ENCODE assay signal across 8 cellular contexts in genomic region chr2:231786177-231786916, GRCh38. TPM values are rescaled to one million over a fixed set of nuclear protein-coding genes. Genes with fewer than 3 reads are reported as not detected.
DNase-seq lines count a peak whose midpoint lies in the region; ATAC-seq and TF ChIP-seq lines count a peak whose summit lies in the region.

TSS of gene COPS7B (plus strand) at chr2:231786445. CDS start at chr2:231788571, 2,126 bp downstream.

- no peaks in the 10 kb centered on the region for H3F3A ChIP-seq in PC-3 (ENCODE audit: low read length, unreplicated experiment)

- no peak within 1 kb of the TSS; the same call in 1 of the 2 replicates for H3K14ac ChIP-seq in IMR-90 (replicated peaks; ENCODE audit: low read depth, low read length)

- TF ChIP-seq CTCF in IMR-90 (conservative IDR thresholded peaks at IDR 0.05; ENCODE audit: low read depth, low read length) (peak; percentile 54), PC-3 (conservative IDR thresholded peaks at IDR 0.05; ENCODE audit: low read depth, low read length) (peak; percentile 74)

- BruUV-seq in IMR-90 (replicated peaks; lab: Mats Ljungman, UMichigan) (no TSS peak), PC-3 (replicated peaks; lab: Mats Ljungman, UMichigan) (no TSS peak)

- dilution Hi-C loops in IMR-90 (cut with HindIII; ENCODE audit: low sequenced_read_pairs, unreplicated experiment), result no loop called here

- H3K4me2 ChIP-seq in IMR-90 (ENCODE audit: low read depth, low read length) (peak within 1 kb of the TSS; percentile 99), PC-3 (ENCODE audit: low read length) (peak within 1 kb of the TSS; percentile 82)

- peaks cover 9% of the 10 kb centered on the region; the same call in 1 of the 2 replicates for H4K20me1 ChIP-seq in IMR-90 (ENCODE audit: insufficient read depth, low read length)
- peaks cover 11% of the 10 kb centered on the region; the same call in 1 of the 2 replicates for H4K20me1 ChIP-seq in PC-3 (ENCODE audit: low read length)

- H3K4ac ChIP-seq in IMR-90 (ENCODE audit: low read depth, low read length), result peak within 1 kb of the TSS; percentile 53

- H3K4me1 ChIP-seq in IMR-90 (ENCODE audit: control insufficient read depth, insufficient read depth, low read length), result peaks cover 6% of the 10 kb centered on the region
- H3K4me1 ChIP-seq in PC-3 (ENCODE audit: insufficient read depth, low read length), result peaks cover 26% of the 10 kb centered on the region
- H3K4me1 ChIP-seq in mucosa of rectum (ENCODE audit: control insufficient read depth in 2 of 2, insufficient read depth in 2 of 2, low read length in 2 of 2), result peaks cover 21 to 27% of the 10 kb centered on the region in 2 donors

- peak; percentile 62 for ATAC-seq in GM21423 (IDR thresholded peaks at IDR 0.05; ENCODE audit: unreplicated experiment)
- peak; percentile 86 for ATAC-seq in IMR-90 (ENCODE audit: low read depth)
- ATAC-seq in PC-3, result peak; percentile 68

- H3K27ac ChIP-seq in IMR-90 (ENCODE audit: insufficient read depth, low read length) (peak within 1 kb of the TSS; percentile 80), PC-3 (ENCODE audit: low read length) (no peak within 1 kb of the TSS), mucosa of rectum (ENCODE audit: low read depth in 2 of 2, low read length in 2 of 2) (peak within 1 kb of the TSS; percentile 18 to 33)

- peaks cover 27 to 58% of the 10 kb centered on the region in 2 experiments for H3K79me1 ChIP-seq in IMR-90 (ENCODE audit: low read depth in 1 of 2, low read length in 2 of 2)

- H3K36me3 ChIP-seq in IMR-90 (ENCODE audit: control insufficient read depth, insufficient read depth, low read length) (peaks cover 8% of the 10 kb centered on the region), PC-3 (ENCODE audit: low read depth, low read length) (peaks cover 10% of the 10 kb centered on the region), mucosa of rectum (ENCODE audit: control insufficient read depth in 2 of 2, insufficient read depth in 2 of 2, low read length in 2 of 2) (peaks cover 5 to 15% of the 10 kb centered on the region in 2 donors)

- peak within 1 kb of the TSS; percentile 83 for H3K9ac ChIP-seq in IMR-90 (ENCODE audit: low read depth, low read length)
- peak within 1 kb of the TSS; percentile 82 for H3K9ac ChIP-seq in PC-3 (ENCODE audit: low read length)
- H3K9ac ChIP-seq in mucosa of rectum (ENCODE audit: low read depth in 1 of 2, low read length in 2 of 2), result peak within 1 kb of the TSS; percentile 52 to 60

- H4K8ac ChIP-seq in IMR-90 (ENCODE audit: low read depth in 2 of 2, low read length in 2 of 2), result peak within 1 kb of the TSS; percentile 98 to 100

- H3K23ac ChIP-seq in IMR-90 (ENCODE audit: low read depth, low read length), result peak within 1 kb of the TSS; percentile 80; the same call in 1 of the 2 replicates

- no peak within 1 kb of the TSS for H2BK120ac ChIP-seq in IMR-90 (ENCODE audit: low read depth, low read length)

- no peaks in the 10 kb centered on the region for H3K9me2 ChIP-seq in PC-3 (replicated peaks; ENCODE audit: low read length)

- peak within 1 kb of the TSS; percentile 100 for H4K5ac ChIP-seq in IMR-90 (ENCODE audit: low read depth, low read length)

- no peaks in the 10 kb centered on the region for H3K9me1 ChIP-seq in IMR-90 (ENCODE audit: insufficient read depth, low read length)

- 1% methylated on average over 22 of the region's 69 CpGs; no CpG with 5 or more reads in 1 of the 2 experiments for WGBS in IMR-90 (ENCODE audit: extremely low coverage in 2 of 2, insufficient read length in 1 of 2), 2 experiments

- no peak within 1 kb of the TSS for H2BK20ac ChIP-seq in IMR-90 (ENCODE audit: low read depth, low read length)

- H2AK9ac ChIP-seq in IMR-90 (replicated peaks; ENCODE audit: low read depth, low read length, poor library complexity), result peak within 1 kb of the TSS; percentile 75

- TF ChIP-seq POLR2A in IMR-90 (IDR thresholded peaks at IDR 0.05; ENCODE audit: low read depth, low read length), result no peak
- peak; percentile 48 for TF ChIP-seq POLR2A in erythroblast (IDR thresholded peaks at IDR 0.05; ENCODE audit: low read length)

- H3K9me3 ChIP-seq in IMR-90 (ENCODE audit: control insufficient read depth, insufficient read depth, low read length) (no peaks in the 10 kb centered on the region), PC-3 (ENCODE audit: low read length) (no peaks in the 10 kb centered on the region), mucosa of rectum (ENCODE audit: control insufficient read depth in 2 of 2, low read length in 2 of 2) (no peaks in the 10 kb centered on the region)

- CTCF ChIA-PET in IMR-90 (lab: Yijun Ruan, JAX) (interaction anchor here (0.7 kb wide), 1 partner anchor 71 kb away, joined by 3 read pairs; no protein-coding TSS in a partner anchor), PC-3 (lab: Charles Lee) (no interaction called here)

- H3K79me2 ChIP-seq in PC-3 (ENCODE audit: low read length), result peaks cover 47% of the 10 kb centered on the region

- DNase-seq in Caki2 (ENCODE audit: low read depth) (peak; percentile 67), IMR-90 (peak; percentile 72), PC-3 (peak; percentile 74), activated T-cell treated with anti-CD3 and anti-CD28 coated beads for 48 hours (ENCODE audit: low read depth) (peak; percentile 84), erythroblast (lab: John Stamatoyannopoulos, UW) (peak; percentile 88 to 91)
- DNase-seq in stimulated activated CD8-positive, alpha-beta memory T cell treated with anti-CD3 and anti-CD28 coated beads, Interleukin-4, amount 100 ng/mL, for 48 hours, result peak; percentile 91

- intact Hi-C loops in IMR-90 (cut with micrococcal nuclease) (loop anchor here (1.0 to 10.0 kb wide), 3 partner anchors 76 to 172 kb away; no protein-coding TSS in a partner anchor), PC-3 (cut with micrococcal nuclease) (no loop called here)

- H3K27me3 ChIP-seq in IMR-90 (ENCODE audit: control insufficient read depth, insufficient read depth, low read length), result no peaks in the 10 kb centered on the region
- H3K27me3 ChIP-seq in PC-3 (ENCODE audit: low read length), result no peaks in the 10 kb centered on the region
- no peaks in the 10 kb centered on the region for H3K27me3 ChIP-seq in mucosa of rectum (ENCODE audit: control insufficient read depth in 2 of 2, insufficient read depth in 2 of 2, low read length in 2 of 2)

- in situ Hi-C loops in Caki2 (cut with HindIII; ENCODE audit: low pct_unique_long_range_greater_than_20kb, low sequenced_read_pairs) (no loop called here), IMR-90 (cut with MboI; ENCODE audit: low sequenced_read_pairs) (no loop called here)

- H4K91ac ChIP-seq in IMR-90 (ENCODE audit: insufficient read depth, low read depth, low read length), result peak within 1 kb of the TSS; percentile 69

- H2AK5ac ChIP-seq in IMR-90 (ENCODE audit: low read depth, low read length), result 0 out of 2 replicates have a peak within 1 kb of the TSS, but pooled peaks have one; percentile 22

- peak within 1 kb of the TSS; percentile 0; the same call in 1 of the 2 replicates for H3K56ac ChIP-seq in IMR-90 (ENCODE audit: extremely low read depth, insufficient read depth, low read length)

- H3K18ac ChIP-seq in IMR-90 (ENCODE audit: low read depth, low read length), result peak within 1 kb of the TSS; percentile 63

- POLR2A ChIA-PET in IMR-90 (lab: Charles Lee; ENCODE audit: unreplicated experiment) (no interaction called here), PC-3 (lab: Charles Lee; ENCODE audit: unreplicated experiment) (interaction anchor here (0.6 kb wide), 1 partner anchor 8 kb away, joined by 5 read pairs; no protein-coding TSS in a partner anchor)

- peak; percentile 34 for TF ChIP-seq RAD21 in IMR-90 (IDR thresholded peaks at IDR 0.05; ENCODE audit: low read length)

- H2BK15ac ChIP-seq in IMR-90 (ENCODE audit: low read depth, low read length), result peak within 1 kb of the TSS; percentile 48; the same call in 1 of the 3 replicates

- H2AFZ ChIP-seq in IMR-90 (replicated peaks; ENCODE audit: low read length, poor library complexity), result peak within 1 kb of the TSS; percentile 97
- H2AFZ ChIP-seq in PC-3 (ENCODE audit: low read length), result peak within 1 kb of the TSS; percentile 82

- H3K4me3 ChIP-seq in IMR-90 (ENCODE audit: insufficient read depth, low read depth, low read length) (peak within 1 kb of the TSS; percentile 88), PC-3 (ENCODE audit: low read length) (peak within 1 kb of the TSS; percentile 97), mucosa of rectum (ENCODE audit: low read length in 2 of 2) (peak within 1 kb of the TSS; percentile 90 to 91)

- H2BK5ac ChIP-seq in IMR-90 (ENCODE audit: low read depth, low read length, poor library complexity, severe bottlenecking), result peak within 1 kb of the TSS; percentile 51

TF ChIP-seq in IMR-90, 13 proteins besides CTCF, POLR2A, EP300 and RAD21:
- 0 out of 2 replicates have a peak, but pooled peaks have one; percentile 23 for TF ChIP-seq FOS (IDR thresholded peaks at IDR 0.05; ENCODE audit: low read depth, low read length)
- no peak for TF ChIP-seq RFX5 (IDR thresholded peaks at IDR 0.05; ENCODE audit: low read depth, low read length)
- peak; percentile 97 for TF ChIP-seq BHLHE40 (IDR thresholded peaks at IDR 0.05; ENCODE audit: low read depth, low read length)
- TF ChIP-seq NFE2L2 (IDR thresholded peaks at IDR 0.05; ENCODE audit: low read depth, low read length), result no peak
- peak; percentile 25 for TF ChIP-seq SMC3 (IDR thresholded peaks at IDR 0.05; ENCODE audit: low read depth, low read length)
- TF ChIP-seq MAZ (IDR thresholded peaks at IDR 0.05; ENCODE audit: borderline replicate concordance, low read depth, low read length), result peak; percentile 80
- TF ChIP-seq MXI1 (IDR thresholded peaks at IDR 0.05; ENCODE audit: borderline replicate concordance, low read depth, low read length), result peak; percentile 87

RNA-seq across cellular contexts. Expression of gene COPS7B, which starts in this region (rescaled TPM):
- 27.8 and 30.6 TPM in 2 replicates for total RNA-seq in Caki2 (2014; rRNA removed; shearing (Covaris generic); ENCODE audit: low replicate concordance)
- 22.2 and 23.1 TPM in 2 replicates for total RNA-seq in IMR-90 (2012; rRNA removed)
- polyA plus RNA-seq in IMR-90 (2012; rRNA removed), result 52.8 and 54.1 TPM in 2 replicates
- polyA plus RNA-seq in IMR-90 (2012; cell fraction: cytosol; rRNA removed), result 34.2 and 39.9 TPM in 2 replicates
- polyA plus RNA-seq in IMR-90 (2012; cell fraction: nucleus; rRNA removed; ENCODE audit: low replicate concordance), result 148 and 204 TPM in 2 replicates
- total RNA-seq in PC-3 (2014; rRNA removed), result 37.6 and 43.5 TPM in 2 replicates
